In the genomic region with DNA sequence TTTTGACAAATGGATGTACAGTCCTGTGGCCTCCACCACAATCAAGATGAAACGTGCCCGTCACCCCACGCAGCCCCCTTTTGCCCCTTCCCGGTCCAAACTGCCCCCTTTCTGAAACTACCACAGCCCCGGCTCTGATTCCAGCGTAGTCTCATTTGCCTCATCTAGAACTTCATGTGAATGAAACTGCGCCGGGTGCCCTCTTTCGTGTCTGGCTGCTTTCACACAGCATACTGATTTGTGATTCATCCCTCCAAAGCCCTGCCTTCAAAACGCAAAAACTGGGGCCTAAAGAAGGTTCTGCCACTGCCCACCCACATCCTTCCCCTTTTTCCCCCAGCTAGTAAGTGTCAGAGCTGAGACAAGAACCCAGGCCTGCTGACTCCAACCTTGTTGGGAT, we compare ENCODE assay signal across 14 cellular contexts. TPM values are rescaled to one million over a fixed set of nuclear protein-coding genes. Genes with fewer than 3 reads are reported as not detected.
DNase-seq lines count a peak whose midpoint lies in the region; ATAC-seq and TF ChIP-seq lines count a peak whose summit lies in the region.
"Had no signal": no experiment of that assay in that cellular context is flagged by ENCODE, and none has a peak within 500 bp of the region (broad histone marks: within the 10 kb centered on the region; RNA-seq: fewer than 3 reads in every experiment).

No MANE protein-coding gene starts in this region.

- no peak for TF ChIP-seq CTCF in natural killer cell (IDR thresholded peaks at IDR 0.05)

- H3K9me3 Mint-ChIP-seq in natural killer cell: no peaks in the 10 kb centered on the region

- H3K4me3 Mint-ChIP-seq in natural killer cell: no peak overlapping the region

- peaks cover 6 to 8% of the 10 kb centered on the region in 2 donors for H3K27me3 Mint-ChIP-seq in natural killer cell (ENCODE audit: low read depth in 2 of 2)

- peak; percentile 28 to 59 (median 54) for ATAC-seq in natural killer cell
- peak; percentile 88 for ATAC-seq in stimulated activated naive CD8-positive, alpha-beta T cell treated with anti-CD3 and anti-CD28 coated beads, Interleukin-15, Interleukin-2, amounts not matched to agents 100 U/mL and 50 U/mL, for 24 hours
- ATAC-seq: mucosa of descending colon, right lobe of liver had no signal

- peak overlapping the region in 1 of 2 donors; percentile 79 for H3K27ac Mint-ChIP-seq in natural killer cell

- no peaks in the 10 kb centered on the region for H3K36me3 Mint-ChIP-seq in natural killer cell

- intact Hi-C loops in natural killer cell (cut with micrococcal nuclease): no loop called here

- peak; percentile 48 to 61 for DNase-seq in activated CD4-positive, alpha-beta T cell treated with anti-CD3 and anti-CD28 coated beads, Interleukin-2, amount 50 U/mL, for 48 hours
- DNase-seq in activated CD4-positive, alpha-beta T cell treated with anti-CD3 and anti-CD28 coated beads, Interleukin-2, amount 50 U/mL, for 1 hour: no peak
- DNase-seq in activated CD8-positive, alpha-beta memory T cell treated with anti-CD3 and anti-CD28 coated beads, Interleukin-2, amount 50 U/mL, for 4 hours: peak; percentile 43
- no peak for DNase-seq in natural killer cell
- DNase-seq in stimulated activated naive CD8-positive, alpha-beta T cell treated with anti-CD3 and anti-CD28 coated beads, Interleukin-15, Interleukin-2, amounts not matched to agents 100 U/mL and 50 U/mL, for 24 hours: peak; percentile 74
- DNase-seq in NK-92 (lab: John Stamatoyannopoulos, UW; ENCODE audit: unreplicated experiment): no peak
- DNase-seq in cerebellar cortex (ENCODE audit: low spot score): no peak
- no peak for DNase-seq in RPMI8226
- DNase-seq: activated CD4-positive, alpha-beta T cell treated with anti-CD3 and anti-CD28 coated beads, Interleukin-2, amount 50 U/mL, for 4 hours; DMS79 treated with DMSO at 0.1 percent for 48 hours; mucosa of descending colon; NCI-H345; right lobe of liver; SHP77 treated with DMSO at 0.1 percent for 48 hours had no signal

- peaks cover 44 to 57% of the 10 kb centered on the region in 2 donors for H3K4me1 Mint-ChIP-seq in natural killer cell

RNA-seq across cellular contexts. Expression of gene NCS1, which starts 31.5 kb away (rescaled TPM):
- 1 to 10 TPM; 1.4 to 2.4 (median 1.5) TPM for total RNA-seq in natural killer cell

Comparison
In these comparisons a context has a peak if more than half of its experiments do, and no peak if none do; other contexts are left out.
1. DNase-seq: peak in activated CD4-positive, alpha-beta T cell treated with anti-CD3 and anti-CD28 coated beads, Interleukin-2, amount 50 U/mL, for 48 hours (2 of 2), activated CD8-positive, alpha-beta memory T cell treated with anti-CD3 and anti-CD28 coated beads, Interleukin-2, amount 50 U/mL, for 4 hours (single experiment) and stimulated activated naive CD8-positive, alpha-beta T cell treated with anti-CD3 and anti-CD28 coated beads, Interleukin-15, Interleukin-2, amounts not matched to agents 100 U/mL and 50 U/mL, for 24 hours (single experiment); none in activated CD4-positive, alpha-beta T cell treated with anti-CD3 and anti-CD28 coated beads, Interleukin-2, amount 50 U/mL, for 1 hour (single experiment), natural killer cell (single experiment), NK-92 (single experiment), cerebellar cortex (single experiment) and RPMI8226 (single experiment).